18 cellular contexts compared by ENCODE assay signal in genomic region chr10:58360412-58361004, GRCh38. TPM values are rescaled to one million over a fixed set of nuclear protein-coding genes. Genes with fewer than 3 reads are reported as not detected.
DNase-seq lines count a peak whose midpoint lies in the region; TF ChIP-seq lines count a peak whose summit lies in the region.
"Had no signal": no experiment of that assay in that cellular context is flagged by ENCODE, and none has a peak within 500 bp of the region (broad histone marks: within the 10 kb centered on the region; RNA-seq: fewer than 3 reads in every experiment).

No MANE protein-coding gene starts in this region.

- H3K9me3 Mint-ChIP-seq in activated naive CD4-positive, alpha-beta T cell treated with anti-CD3 and anti-CD28 coated beads, Interleukin-2, amount 50 U/mL, for 24 hours = no peaks in the 10 kb centered on the region
- H3K9me3 Mint-ChIP-seq: activated CD4-positive, alpha-beta memory T cell treated with anti-CD3 and anti-CD28 coated beads, Interleukin-2, amount 10 ng/mL, durations not matched to agents 7 days and 5 days; stimulated activated naive CD8-positive, alpha-beta T cell treated with anti-CD3 and anti-CD28 coated beads, Interleukin-15, Interleukin-2, amounts not matched to agents 100 ng/mL and 50 ng/mL, for 24 hours had no signal

- no peaks in the 10 kb centered on the region for H3K27me3 Mint-ChIP-seq in activated naive CD4-positive, alpha-beta T cell treated with anti-CD3 and anti-CD28 coated beads, Interleukin-2, amount 50 U/mL, for 24 hours
- H3K27me3 Mint-ChIP-seq: activated CD4-positive, alpha-beta memory T cell treated with anti-CD3 and anti-CD28 coated beads, Interleukin-2, amount 10 ng/mL, durations not matched to agents 7 days and 5 days; stimulated activated naive CD8-positive, alpha-beta T cell treated with anti-CD3 and anti-CD28 coated beads, Interleukin-15, Interleukin-2, amounts not matched to agents 100 ng/mL and 50 ng/mL, for 24 hours had no signal

- peaks cover 11% of the 10 kb centered on the region for H3K36me3 Mint-ChIP-seq in activated naive CD4-positive, alpha-beta T cell treated with anti-CD3 and anti-CD28 coated beads, Interleukin-2, amount 50 U/mL, for 24 hours

- H3K4me3 Mint-ChIP-seq in activated naive CD4-positive, alpha-beta T cell treated with anti-CD3 and anti-CD28 coated beads, Interleukin-2, amount 50 U/mL, for 24 hours = peak overlapping the region; percentile 49
- H3K4me3 Mint-ChIP-seq: activated CD4-positive, alpha-beta memory T cell treated with anti-CD3 and anti-CD28 coated beads, Interleukin-2, amount 10 ng/mL, durations not matched to agents 7 days and 5 days; stimulated activated naive CD8-positive, alpha-beta T cell treated with anti-CD3 and anti-CD28 coated beads, Interleukin-15, Interleukin-2, amounts not matched to agents 100 ng/mL and 50 ng/mL, for 24 hours had no signal

- TF ChIP-seq CTCF in epithelial cell of esophagus (IDR thresholded peaks at IDR 0.05; ENCODE audit: insufficient read depth, low read depth, low read length, missing control alignments) = no peak

- peaks cover 42% of the 10 kb centered on the region for H3K4me1 Mint-ChIP-seq in activated naive CD4-positive, alpha-beta T cell treated with anti-CD3 and anti-CD28 coated beads, Interleukin-2, amount 50 U/mL, for 24 hours

- no peak overlapping the region for H3K4me3 ChIP-seq in epithelial cell of esophagus (ENCODE audit: low read length)
- H3K4me3 ChIP-seq: ascending aorta, gastroesophageal sphincter, GM23248 had no signal

- no peak for DNase-seq in activated naive CD4-positive, alpha-beta T cell treated with Interleukin-2 at 50 U/mL for 16 hours
- DNase-seq in M059J (ENCODE audit: low read depth) = peak; percentile 75
- DNase-seq in epithelial cell of esophagus (ENCODE audit: low read depth) = peak; percentile 75
- DNase-seq in renal cortical epithelial cell (ENCODE audit: low read depth) = peak; percentile 47
- DNase-seq in NCI-H69 (lab: John Stamatoyannopoulos, UW) = no peak
- DNase-seq in DMS79 treated with DMSO at 0.1 percent for 48 hours (lab: John Stamatoyannopoulos, UW) = no peak
- no peak for DNase-seq in NCI-H345 treated with DMSO at 0.1 percent for 48 hours (lab: John Stamatoyannopoulos, UW; ENCODE audit: unreplicated experiment)
- DNase-seq: activated CD4-positive, alpha-beta memory T cell treated with anti-CD3 and anti-CD28 coated beads, Interleukin-2, amount 10 ng/mL, durations not matched to agents 7 days and 5 days; GM23248; Kasumi-1; NCI-H1694 treated with DMSO at 0.1 percent for 48 hours; NCI-H524 treated with DMSO at 0.1 percent for 48 hours; SHP77 treated with DMSO at 0.1 percent for 48 hours; T-helper 1 cell had no signal

- no peak overlapping the region for H3K27ac Mint-ChIP-seq in activated naive CD4-positive, alpha-beta T cell treated with anti-CD3 and anti-CD28 coated beads, Interleukin-2, amount 50 U/mL, for 24 hours
- H3K27ac Mint-ChIP-seq: activated CD4-positive, alpha-beta memory T cell treated with anti-CD3 and anti-CD28 coated beads, Interleukin-2, amount 10 ng/mL, durations not matched to agents 7 days and 5 days; stimulated activated naive CD8-positive, alpha-beta T cell treated with anti-CD3 and anti-CD28 coated beads, Interleukin-15, Interleukin-2, amounts not matched to agents 100 ng/mL and 50 ng/mL, for 24 hours had no signal

RNA-seq across cellular contexts. Expression of gene TFAM, which starts 24.7 kb away (rescaled TPM):
- total RNA-seq in M059J (2014; rRNA removed; shearing (Covaris generic)) = 41.7 and 42.2 TPM in 2 replicates
- total RNA-seq in renal cortical epithelial cell = 33.3 and 41.0 TPM in 2 replicates

RNA-seq across cellular contexts. Expression of gene UBE2D1, which starts 25.7 kb away (rescaled TPM):
- 23.7 and 24.3 TPM in 2 replicates for total RNA-seq in M059J (2014; rRNA removed; shearing (Covaris generic))
- total RNA-seq in renal cortical epithelial cell = 16.3 and 29.4 TPM in 2 replicates

Comparison
In these comparisons a context has a peak if more than half of its experiments do, and no peak if none do; other contexts are left out.
1. DNase-seq: peak in M059J (single experiment), epithelial cell of esophagus (single experiment) and renal cortical epithelial cell (single experiment); none in activated naive CD4-positive, alpha-beta T cell treated with Interleukin-2 at 50 U/mL for 16 hours (single experiment), NCI-H69 (single experiment), DMS79 treated with DMSO at 0.1 percent for 48 hours (single experiment) and NCI-H345 treated with DMSO at 0.1 percent for 48 hours (single experiment).